ENCODE assay signal across 1 cellular context in the genomic region with DNA sequence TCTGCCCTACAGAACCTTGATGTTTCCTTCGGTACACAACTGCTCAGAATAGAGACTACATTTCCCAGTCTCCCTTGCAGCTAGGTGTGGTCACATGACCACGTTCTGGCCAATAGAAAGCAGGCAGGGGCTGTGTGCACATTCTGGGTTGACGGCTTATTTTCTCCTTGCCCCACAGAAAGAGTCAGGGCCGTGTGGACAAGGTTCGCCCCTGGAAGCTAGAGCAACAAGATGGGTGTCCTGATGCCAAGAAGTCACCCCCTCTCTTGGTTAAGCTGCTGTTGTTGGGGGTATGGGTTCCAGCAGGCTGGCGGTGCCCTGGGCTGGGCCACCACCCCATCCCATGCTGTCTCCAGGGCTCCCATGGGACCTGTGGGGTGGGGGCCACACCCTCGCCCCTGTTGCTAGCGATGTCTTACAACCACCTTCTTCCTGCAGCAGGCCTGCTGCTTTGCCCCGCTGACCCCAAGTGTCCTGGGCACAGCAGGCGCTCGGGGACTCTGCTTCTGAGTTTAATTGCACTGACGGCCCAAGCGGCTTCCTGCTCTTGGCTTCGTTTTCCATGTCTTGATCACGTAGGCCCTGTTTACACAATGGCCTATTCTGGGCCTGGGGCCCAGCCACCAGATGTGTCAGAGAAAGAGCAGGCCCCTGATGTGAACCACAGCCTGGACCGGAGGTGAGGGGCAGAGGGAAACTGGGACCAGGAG.
TF ChIP-seq lines count a peak whose summit lies in the region.

No MANE protein-coding gene starts in this region.

TF ChIP-seq in HepG2, 621 proteins besides CTCF, POLR2A, EP300 and RAD21 (continued from another document):
- TF ChIP-seq, protein P1, sequence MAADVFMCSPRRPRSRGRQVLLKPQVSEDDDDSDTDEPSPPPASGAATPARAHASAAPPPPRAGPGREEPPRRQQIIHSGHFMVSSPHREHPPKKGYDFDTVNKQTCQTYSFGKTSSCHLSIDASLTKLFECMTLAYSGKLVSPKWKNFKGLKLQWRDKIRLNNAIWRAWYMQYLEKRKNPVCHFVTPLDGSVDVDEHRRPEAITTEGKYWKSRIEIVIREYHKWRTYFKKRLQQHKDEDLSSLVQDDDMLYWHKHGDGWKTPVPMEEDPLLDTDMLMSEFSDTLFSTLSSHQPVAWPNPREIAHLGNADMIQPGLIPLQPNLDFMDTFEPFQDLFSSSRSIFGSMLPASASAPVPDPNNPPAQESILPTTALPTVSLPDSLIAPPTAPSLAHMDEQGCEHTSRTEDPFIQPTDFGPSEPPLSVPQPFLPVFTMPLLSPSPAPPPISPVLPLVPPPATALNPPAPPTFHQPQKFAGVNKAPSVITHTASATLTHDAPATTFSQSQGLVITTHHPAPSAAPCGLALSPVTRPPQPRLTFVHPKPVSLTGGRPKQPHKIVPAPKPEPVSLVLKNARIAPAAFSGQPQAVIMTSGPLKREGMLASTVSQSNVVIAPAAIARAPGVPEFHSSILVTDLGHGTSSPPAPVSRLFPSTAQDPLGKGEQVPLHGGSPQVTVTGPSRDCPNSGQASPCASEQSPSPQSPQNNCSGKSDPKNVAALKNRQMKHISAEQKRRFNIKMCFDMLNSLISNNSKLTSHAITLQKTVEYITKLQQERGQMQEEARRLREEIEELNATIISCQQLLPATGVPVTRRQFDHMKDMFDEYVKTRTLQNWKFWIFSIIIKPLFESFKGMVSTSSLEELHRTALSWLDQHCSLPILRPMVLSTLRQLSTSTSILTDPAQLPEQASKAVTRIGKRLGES (CRISPR knock-in tag; IDR thresholded peaks at IDR 0.05; ENCODE audit: borderline replicate concordance) = no peak
- TF ChIP-seq PHF5A (CRISPR knock-in tag; IDR thresholded peaks at IDR 0.05; ENCODE audit: low read depth, unreplicated experiment) (no peak), ZMYM3 (CRISPR knock-in tag; IDR thresholded peaks at IDR 0.05) (no peak), ZFP41 (CRISPR knock-in tag; IDR thresholded peaks at IDR 0.05; ENCODE audit: borderline replicate concordance) (no peak), EED (CRISPR knock-in tag; IDR thresholded peaks at IDR 0.05) (no peak), ELK4 (CRISPR knock-in tag; IDR thresholded peaks at IDR 0.05; ENCODE audit: borderline replicate concordance) (no peak), EEA1 (CRISPR knock-in tag; IDR thresholded peaks at IDR 0.05; ENCODE audit: borderline replicate concordance) (no peak), TOE1 (CRISPR knock-in tag; IDR thresholded peaks at IDR 0.05) (no peak), ZNF143 (CRISPR knock-in tag; IDR thresholded peaks at IDR 0.05) (peak; percentile 93), BATF2 (CRISPR knock-in tag; IDR thresholded peaks at IDR 0.05) (no peak), ZNF362 (CRISPR knock-in tag; IDR thresholded peaks at IDR 0.05; ENCODE audit: borderline replicate concordance) (no peak), BCLAF1 (IDR thresholded peaks at IDR 0.05) (no peak), ARNT (IDR thresholded peaks at IDR 0.05) (no peak), IKZF5 (CRISPR knock-in tag; IDR thresholded peaks at IDR 0.05) (0 out of 2 replicates have a peak, but pooled peaks have one; percentile 19), ZNF326 (CRISPR knock-in tag; IDR thresholded peaks at IDR 0.05; ENCODE audit: borderline replicate concordance) (no peak), PHF20 (CRISPR knock-in tag; IDR thresholded peaks at IDR 0.05) (no peak), RFXANK (CRISPR knock-in tag; IDR thresholded peaks at IDR 0.05) (no peak), ZNF138 (CRISPR knock-in tag; IDR thresholded peaks at IDR 0.05; ENCODE audit: low read depth) (no peak), KLF16 (CRISPR knock-in tag; IDR thresholded peaks at IDR 0.05) (no peak), ZFP91 (CRISPR knock-in tag; IDR thresholded peaks at IDR 0.05; ENCODE audit: borderline replicate concordance) (no peak; the same call in 1 of the 2 replicates), BHLHE40 (IDR thresholded peaks at IDR 0.05; ENCODE audit: low read length) (no peak), AHR (CRISPR knock-in tag; IDR thresholded peaks at IDR 0.05) (no peak), NFYC (CRISPR knock-in tag; IDR thresholded peaks at IDR 0.05) (peak; percentile 88), ATM (IDR thresholded peaks at IDR 0.05; ENCODE audit: borderline replicate concordance) (no peak), ZNF543 (CRISPR knock-in tag; IDR thresholded peaks at IDR 0.05) (no peak), ZNF446 (CRISPR knock-in tag; IDR thresholded peaks at IDR 0.05) (no peak)
- TF ChIP-seq, protein P2, sequence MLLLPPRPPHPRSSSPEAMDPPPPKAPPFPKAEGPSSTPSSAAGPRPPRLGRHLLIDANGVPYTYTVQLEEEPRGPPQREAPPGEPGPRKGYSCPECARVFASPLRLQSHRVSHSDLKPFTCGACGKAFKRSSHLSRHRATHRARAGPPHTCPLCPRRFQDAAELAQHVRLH (CRISPR knock-in tag; IDR thresholded peaks at IDR 0.05; ENCODE audit: borderline replicate concordance, low read depth) = no peak
- TF ChIP-seq, protein P3, sequence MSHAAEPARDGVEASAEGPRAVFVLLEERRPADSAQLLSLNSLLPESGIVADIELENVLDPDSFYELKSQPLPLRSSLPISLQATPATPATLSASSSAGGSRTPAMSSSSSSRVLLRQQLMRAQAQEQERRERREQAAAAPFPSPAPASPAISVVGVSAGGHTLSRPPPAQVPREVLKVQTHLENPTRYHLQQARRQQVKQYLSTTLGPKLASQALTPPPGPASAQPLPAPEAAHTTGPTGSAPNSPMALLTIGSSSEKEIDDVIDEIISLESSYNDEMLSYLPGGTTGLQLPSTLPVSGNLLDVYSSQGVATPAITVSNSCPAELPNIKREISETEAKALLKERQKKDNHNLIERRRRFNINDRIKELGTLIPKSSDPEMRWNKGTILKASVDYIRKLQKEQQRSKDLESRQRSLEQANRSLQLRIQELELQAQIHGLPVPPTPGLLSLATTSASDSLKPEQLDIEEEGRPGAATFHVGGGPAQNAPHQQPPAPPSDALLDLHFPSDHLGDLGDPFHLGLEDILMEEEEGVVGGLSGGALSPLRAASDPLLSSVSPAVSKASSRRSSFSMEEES (CRISPR knock-in tag; IDR thresholded peaks at IDR 0.05) = 0 out of 2 replicates have a peak, but pooled peaks have one; percentile 21
